22 cellular contexts compared by ENCODE assay signal in genomic region chr7:151858456-151858855, GRCh38. TPM values are rescaled to one million over a fixed set of nuclear protein-coding genes. Genes with fewer than 3 reads are reported as not detected.
DNase-seq lines count a peak whose midpoint lies in the region; ATAC-seq and TF ChIP-seq lines count a peak whose summit lies in the region.
"Had no signal": no experiment of that assay in that cellular context is flagged by ENCODE, and none has a peak within 500 bp of the region (broad histone marks: within the 10 kb centered on the region; RNA-seq: fewer than 3 reads in every experiment).

No MANE protein-coding gene starts in this region.

- DNase-seq in osteoblast (ENCODE audit: insufficient read length, low spot score, missing footprints) (peak; percentile 49), NCI-H187 (lab: John Stamatoyannopoulos, UW) (no peak)
- DNase-seq in activated naive CD4-positive, alpha-beta T cell treated with anti-CD3 and anti-CD28 coated beads for 36 hours = no peak
- DNase-seq: 8988T; ACHN; AML-193; BE2C; CD4-positive, alpha-beta T cell; CD8-positive, alpha-beta memory T cell; DMS 273 treated with DMSO at 0.1 percent for 48 hours; DMS79; GF-D8; GOT3 had no signal

- H3K36me3 ChIP-seq in HEK293 (ENCODE audit: control insufficient read depth in 2 of 2, insufficient read depth in 1 of 2, low read length in 2 of 2) (no peaks in the 10 kb centered on the region), osteoblast (ENCODE audit: insufficient read depth, low read length) (no peaks in the 10 kb centered on the region)
- H3K36me3 ChIP-seq: BE2C, HAP-1 had no signal

- POLR2A ChIA-PET in HEK293 (lab: Yijun Ruan, JAX) = no interaction called here

- H3K27me3 ChIP-seq in osteoblast (ENCODE audit: insufficient read depth, low read length) = peaks cover 8% of the 10 kb centered on the region
- H3K27me3 ChIP-seq: BE2C; BLaER1 treated with 17β-estradiol and CSF1 and Interleukin-3, amounts not matched to agents 10 nM and 100 nM had no signal

- no peak overlapping the region for H2AFZ ChIP-seq in osteoblast (ENCODE audit: low read length)

- no peaks in the 10 kb centered on the region for H3K27me3 Mint-ChIP-seq in dendritic cell treated with granulocyte-macrophage colony-stimulating factor and Interleukin-4, amounts not matched to agents 40 ng/mL and 50 ng/mL, for 4 days
- no peaks in the 10 kb centered on the region for H3K27me3 Mint-ChIP-seq in stimulated activated memory B cell treated with anti-CD40 and anti-IgM and Interleukin-4, amounts not matched to agents 10 μg/mL and 1 μg/mL and 100 μg/mL, for 72 hours
- no peaks in the 10 kb centered on the region for H3K27me3 Mint-ChIP-seq in activated naive CD4-positive, alpha-beta T cell treated with anti-CD3 and anti-CD28 coated beads for 36 hours (ENCODE audit: low read depth)
- H3K27me3 Mint-ChIP-seq: CD4-positive, alpha-beta T cell had no signal

- intact Hi-C loops in dendritic cell treated with granulocyte-macrophage colony-stimulating factor and Interleukin-4, amounts not matched to agents 40 ng/mL and 50 ng/mL, for 4 days (cut with micrococcal nuclease) = no loop called here
- intact Hi-C loops in activated naive CD4-positive, alpha-beta T cell treated with anti-CD3 and anti-CD28 coated beads for 36 hours (cut with micrococcal nuclease) = no loop called here

- no peaks in the 10 kb centered on the region for H3K79me2 ChIP-seq in osteoblast (ENCODE audit: insufficient read depth, low read length)

- H3K9me3 ChIP-seq in HEK293 (ENCODE audit: control insufficient read depth, insufficient read depth, low read depth, low read length) (no peaks in the 10 kb centered on the region), osteoblast (ENCODE audit: low read depth, low read length) (no peaks in the 10 kb centered on the region)
- H3K9me3 ChIP-seq: A549; BE2C; BLaER1 treated with 17β-estradiol and CSF1 and Interleukin-3, amounts not matched to agents 10 nM and 100 nM; HAP-1 had no signal

- H3K4me1 Mint-ChIP-seq in dendritic cell treated with granulocyte-macrophage colony-stimulating factor and Interleukin-4, amounts not matched to agents 40 ng/mL and 50 ng/mL, for 4 days (ENCODE audit: low read depth) = peaks cover 80% of the 10 kb centered on the region
- peaks cover 53% of the 10 kb centered on the region for H3K4me1 Mint-ChIP-seq in stimulated activated memory B cell treated with anti-CD40 and anti-IgM and Interleukin-4, amounts not matched to agents 10 μg/mL and 1 μg/mL and 100 μg/mL, for 72 hours
- H3K4me1 Mint-ChIP-seq in activated naive CD4-positive, alpha-beta T cell treated with anti-CD3 and anti-CD28 coated beads for 36 hours (ENCODE audit: low read depth) = peaks cover 4% of the 10 kb centered on the region

- CTCF ChIA-PET in HEK293 (lab: Yijun Ruan, JAX) = interaction anchor here (1.0 to 1.4 kb wide), 2 partner anchors 10 to 76 kb away, joined by 4 read pairs; no protein-coding TSS in a partner anchor
- CTCF ChIA-PET in activated naive CD4-positive, alpha-beta T cell treated with anti-CD3 and anti-CD28 coated beads for 36 hours (lab: Charles Lee) = no interaction called here

- H3K9me3 Mint-ChIP-seq in dendritic cell treated with granulocyte-macrophage colony-stimulating factor and Interleukin-4, amounts not matched to agents 40 ng/mL and 50 ng/mL, for 4 days = no peaks in the 10 kb centered on the region
- H3K9me3 Mint-ChIP-seq in stimulated activated memory B cell treated with anti-CD40 and anti-IgM and Interleukin-4, amounts not matched to agents 10 μg/mL and 1 μg/mL and 100 μg/mL, for 72 hours = no peaks in the 10 kb centered on the region
- H3K9me3 Mint-ChIP-seq in activated naive CD4-positive, alpha-beta T cell treated with anti-CD3 and anti-CD28 coated beads for 36 hours = no peaks in the 10 kb centered on the region
- H3K9me3 Mint-ChIP-seq: CD14-positive monocyte; CD4-positive, alpha-beta T cell; CD8-positive, alpha-beta memory T cell had no signal

- no peaks in the 10 kb centered on the region for H3K4me1 ChIP-seq in HEK293 (ENCODE audit: control insufficient read depth, insufficient read depth, low read length)
- H3K4me1 ChIP-seq in osteoblast (ENCODE audit: insufficient read depth, low read length) = no peaks in the 10 kb centered on the region
- H3K4me1 ChIP-seq: A549, BE2C, HAP-1 had no signal

- H4K20me1 ChIP-seq in osteoblast (ENCODE audit: insufficient read depth, low read length) = no peaks in the 10 kb centered on the region

- H3K36me3 Mint-ChIP-seq in dendritic cell treated with granulocyte-macrophage colony-stimulating factor and Interleukin-4, amounts not matched to agents 40 ng/mL and 50 ng/mL, for 4 days (ENCODE audit: low read depth) = peaks cover 65% of the 10 kb centered on the region
- peaks cover 3% of the 10 kb centered on the region for H3K36me3 Mint-ChIP-seq in stimulated activated memory B cell treated with anti-CD40 and anti-IgM and Interleukin-4, amounts not matched to agents 10 μg/mL and 1 μg/mL and 100 μg/mL, for 72 hours
- H3K36me3 Mint-ChIP-seq in activated naive CD4-positive, alpha-beta T cell treated with anti-CD3 and anti-CD28 coated beads for 36 hours (ENCODE audit: low read depth) = no peaks in the 10 kb centered on the region

- TF ChIP-seq CTCF in HEK293 (tag by site-specific recombination; IDR thresholded peaks at IDR 0.05) = no peak
- TF ChIP-seq CTCF in osteoblast (IDR thresholded peaks at IDR 0.05; ENCODE audit: extremely low read depth, low read depth, low read length) = no peak

- ATAC-seq in stimulated activated memory B cell treated with anti-CD40 and anti-IgM and Interleukin-4, amounts not matched to agents 10 μg/mL and 1 μg/mL and 100 μg/mL, for 72 hours = no peak
- ATAC-seq in HG02870 (IDR thresholded peaks at IDR 0.05; ENCODE audit: unreplicated experiment) (no peak), HG02852 (IDR thresholded peaks at IDR 0.05; ENCODE audit: unreplicated experiment) (no peak)
- ATAC-seq: A549 had no signal

- H3K27ac ChIP-seq in HEK293 (ENCODE audit: extremely low read depth, low read depth, low read length) = no peak overlapping the region
- no peak overlapping the region for H3K27ac ChIP-seq in osteoblast (ENCODE audit: low read depth, low read length)
- H3K27ac ChIP-seq: A549; BLaER1 treated with 17β-estradiol and CSF1 and Interleukin-3, amounts not matched to agents 10 nM and 100 nM had no signal

- no peak overlapping the region for H3K4me3 Mint-ChIP-seq in dendritic cell treated with granulocyte-macrophage colony-stimulating factor and Interleukin-4, amounts not matched to agents 40 ng/mL and 50 ng/mL, for 4 days
- no peak overlapping the region for H3K4me3 Mint-ChIP-seq in stimulated activated memory B cell treated with anti-CD40 and anti-IgM and Interleukin-4, amounts not matched to agents 10 μg/mL and 1 μg/mL and 100 μg/mL, for 72 hours
- no peak overlapping the region for H3K4me3 Mint-ChIP-seq in activated naive CD4-positive, alpha-beta T cell treated with anti-CD3 and anti-CD28 coated beads for 36 hours
- H3K4me3 Mint-ChIP-seq: CD4-positive, alpha-beta T cell; CD8-positive, alpha-beta memory T cell had no signal

- H3K27ac Mint-ChIP-seq in dendritic cell treated with granulocyte-macrophage colony-stimulating factor and Interleukin-4, amounts not matched to agents 40 ng/mL and 50 ng/mL, for 4 days = peak overlapping the region; percentile 0
- H3K27ac Mint-ChIP-seq in stimulated activated memory B cell treated with anti-CD40 and anti-IgM and Interleukin-4, amounts not matched to agents 10 μg/mL and 1 μg/mL and 100 μg/mL, for 72 hours = peak overlapping the region; percentile 36
- no peak overlapping the region for H3K27ac Mint-ChIP-seq in activated naive CD4-positive, alpha-beta T cell treated with anti-CD3 and anti-CD28 coated beads for 36 hours
- H3K27ac Mint-ChIP-seq: CD4-positive, alpha-beta T cell had no signal

- no peak overlapping the region for H3K4me2 ChIP-seq in osteoblast (ENCODE audit: insufficient read depth, low read length)
- H3K4me2 ChIP-seq: A549; BLaER1 treated with 17β-estradiol and CSF1 and Interleukin-3, amounts not matched to agents 10 nM and 100 nM had no signal

- no peak overlapping the region for H3K4me3 ChIP-seq in HEK293 (ENCODE audit: low read depth, low read length)
- no peak overlapping the region for H3K4me3 ChIP-seq in osteoblast (ENCODE audit: insufficient read depth, low read length)
- H3K4me3 ChIP-seq: A549; BLaER1 treated with 17β-estradiol and CSF1 and Interleukin-3, amounts not matched to agents 10 nM and 100 nM; HAP-1 had no signal

TF ChIP-seq in HEK293, 187 proteins besides CTCF, POLR2A, EP300 and RAD21:
- TF ChIP-seq ZFHX2 (tag by site-specific recombination; conservative IDR thresholded peaks at IDR 0.05) (peak; percentile 17; the same call in 1 of the 2 replicates), ZXDB (tag by site-specific recombination; IDR thresholded peaks at IDR 0.05) (no peak), EGR2 (tag by site-specific recombination; IDR thresholded peaks at IDR 0.05; ENCODE audit: low read depth) (0 out of 2 replicates have a peak, but pooled peaks have one; percentile 18)
TF ChIP-seq in HEK293: peak in this region for 2.

RNA-seq across cellular contexts. Expression of gene PRKAG2, which starts 18.5 kb away (rescaled TPM):
- total RNA-seq in osteoblast = 20.6 TPM in 2 replicates
- 10 to 100 TPM; 16.9 to 18.7 TPM for total RNA-seq in activated naive CD4-positive, alpha-beta T cell treated with anti-CD3 and anti-CD28 coated beads for 36 hours
